In genomic region chr6:141388666-141389065, GRCh38 we compare ENCODE assay signal across 28 cellular contexts.
"Had no signal": no experiment of that assay in that cellular context is flagged by ENCODE, and none has a peak within 500 bp of the region (broad histone marks: within the 10 kb centered on the region; RNA-seq: fewer than 3 reads in every experiment).

No MANE protein-coding gene starts in this region.

- H3K4me3 ChIP-seq: coronary artery, dorsolateral prefrontal cortex, gastrocnemius medialis, left lung, lower lobe of right lung, tibial nerve had no signal

- H3K4me3 Mint-ChIP-seq: activated CD4-positive, alpha-beta memory T cell treated with anti-CD3 and anti-CD28 coated beads, Interleukin-2, amount 10 ng/mL, durations not matched to agents 7 days and 5 days; activated CD4-positive, alpha-beta T cell treated with anti-CD3 and anti-CD28 coated beads, Interleukin-2, amount 10 ng/mL, durations not matched to agents 7 days and 5 days; activated T-cell treated with anti-CD3 and anti-CD28 coated beads, Interleukin-2, amount 50 U/mL, for 24 hours; natural killer cell treated with Interleukin-12 subunit alpha and Interleukin-12 subunit beta and Interleukin-15 and Interleukin-18, amount 100 ng/mL, for 72 hours; T-helper 17 cell had no signal

- H3K27me3 Mint-ChIP-seq: activated CD4-positive, alpha-beta memory T cell treated with anti-CD3 and anti-CD28 coated beads, Interleukin-2, amount 10 ng/mL, durations not matched to agents 7 days and 5 days; activated T-cell treated with anti-CD3 and anti-CD28 coated beads, Interleukin-2, amount 50 U/mL, for 24 hours; T-helper 17 cell had no signal

- H3K4me1 ChIP-seq: gastrocnemius medialis, left lung, lower lobe of right lung had no signal

- H3K27ac ChIP-seq: brain microvascular endothelial cell, coronary artery, dorsolateral prefrontal cortex, gastrocnemius medialis, left lung, lower lobe of right lung, tibial nerve, WERI-Rb-1 had no signal

- H3K36me3 Mint-ChIP-seq: natural killer cell treated with Interleukin-12 subunit alpha and Interleukin-12 subunit beta and Interleukin-15 and Interleukin-18, amount 100 ng/mL, for 72 hours had no signal

- H3K9me3 ChIP-seq: gastrocnemius medialis, left lung, lower lobe of right lung, tibial nerve had no signal

- DNase-seq: activated CD4-positive, alpha-beta memory T cell treated with anti-CD3 and anti-CD28 coated beads, Interleukin-2, amount 10 ng/mL, durations not matched to agents 7 days and 5 days; activated CD4-positive, alpha-beta T cell treated with anti-CD3 and anti-CD28 coated beads, Interleukin-2, amount 10 ng/mL, durations not matched to agents 7 days and 5 days; activated CD4-positive, CD25-positive, alpha-beta regulatory T cell treated with anti-CD3 and anti-CD28 coated beads, Interleukin-2, amount 50 U/mL, for 72 hours; activated CD8-positive, alpha-beta memory T cell treated with anti-CD3 and anti-CD28 coated beads, Interleukin-2, amount 50 U/mL, for 48 hours; activated gamma-delta T cell; activated naive CD4-positive, alpha-beta T cell treated with anti-CD3 and anti-CD28 coated beads, Interleukin-2, amount 50 U/mL, for 16 hours; activated T-cell treated with anti-CD3 and anti-CD28 coated beads, Interleukin-2, amount 50 U/mL, for 24 hours; amniotic stem cell; brain microvascular endothelial cell; dorsolateral prefrontal cortex; effector memory CD4-positive, alpha-beta T cell; erythroblast; gastrocnemius medialis; glutamatergic neuron; left lung; lower lobe of right lung; mesenchymal stem cell; posterior cingulate gyrus; right cardiac atrium; stimulated activated CD4-positive, alpha-beta T cell treated with anti-CD3 and anti-CD28 coated beads, Interleukin-15, amount 100 ng/mL, for 24 hours; stimulated activated CD4-positive, alpha-beta T cell treated with anti-CD3 and anti-CD28 coated beads, Interleukin-2, amount 100 ng/mL, for 24 hours; stimulated activated naive CD4-positive, alpha-beta T cell; T-helper 17 cell; T1000; WERI-Rb-1 had no signal

- H3K4me1 Mint-ChIP-seq: activated CD4-positive, alpha-beta memory T cell treated with anti-CD3 and anti-CD28 coated beads, Interleukin-2, amount 10 ng/mL, durations not matched to agents 7 days and 5 days; activated CD4-positive, alpha-beta T cell treated with anti-CD3 and anti-CD28 coated beads, Interleukin-2, amount 10 ng/mL, durations not matched to agents 7 days and 5 days had no signal

- H3K27ac Mint-ChIP-seq: activated CD4-positive, alpha-beta memory T cell treated with anti-CD3 and anti-CD28 coated beads, Interleukin-2, amount 10 ng/mL, durations not matched to agents 7 days and 5 days; activated CD4-positive, alpha-beta T cell treated with anti-CD3 and anti-CD28 coated beads, Interleukin-2, amount 10 ng/mL, durations not matched to agents 7 days and 5 days; activated T-cell treated with anti-CD3 and anti-CD28 coated beads, Interleukin-2, amount 50 U/mL, for 24 hours; natural killer cell treated with Interleukin-12 subunit alpha and Interleukin-12 subunit beta and Interleukin-15 and Interleukin-18, amount 100 ng/mL, for 72 hours; T-helper 17 cell had no signal

- H3K27me3 ChIP-seq: brain microvascular endothelial cell, dorsolateral prefrontal cortex, gastrocnemius medialis, left lung, tibial nerve had no signal

- H3K36me3 ChIP-seq: brain microvascular endothelial cell, gastrocnemius medialis, left lung, lower lobe of right lung, tibial nerve, WERI-Rb-1 had no signal

- H3K9me3 Mint-ChIP-seq: activated CD4-positive, alpha-beta T cell treated with anti-CD3 and anti-CD28 coated beads, Interleukin-2, amount 10 ng/mL, durations not matched to agents 7 days and 5 days; activated T-cell treated with anti-CD3 and anti-CD28 coated beads, Interleukin-2, amount 50 U/mL, for 24 hours; natural killer cell treated with Interleukin-12 subunit alpha and Interleukin-12 subunit beta and Interleukin-15 and Interleukin-18, amount 100 ng/mL, for 72 hours had no signal
